8 cellular contexts compared by ENCODE assay signal in the genomic region with DNA sequence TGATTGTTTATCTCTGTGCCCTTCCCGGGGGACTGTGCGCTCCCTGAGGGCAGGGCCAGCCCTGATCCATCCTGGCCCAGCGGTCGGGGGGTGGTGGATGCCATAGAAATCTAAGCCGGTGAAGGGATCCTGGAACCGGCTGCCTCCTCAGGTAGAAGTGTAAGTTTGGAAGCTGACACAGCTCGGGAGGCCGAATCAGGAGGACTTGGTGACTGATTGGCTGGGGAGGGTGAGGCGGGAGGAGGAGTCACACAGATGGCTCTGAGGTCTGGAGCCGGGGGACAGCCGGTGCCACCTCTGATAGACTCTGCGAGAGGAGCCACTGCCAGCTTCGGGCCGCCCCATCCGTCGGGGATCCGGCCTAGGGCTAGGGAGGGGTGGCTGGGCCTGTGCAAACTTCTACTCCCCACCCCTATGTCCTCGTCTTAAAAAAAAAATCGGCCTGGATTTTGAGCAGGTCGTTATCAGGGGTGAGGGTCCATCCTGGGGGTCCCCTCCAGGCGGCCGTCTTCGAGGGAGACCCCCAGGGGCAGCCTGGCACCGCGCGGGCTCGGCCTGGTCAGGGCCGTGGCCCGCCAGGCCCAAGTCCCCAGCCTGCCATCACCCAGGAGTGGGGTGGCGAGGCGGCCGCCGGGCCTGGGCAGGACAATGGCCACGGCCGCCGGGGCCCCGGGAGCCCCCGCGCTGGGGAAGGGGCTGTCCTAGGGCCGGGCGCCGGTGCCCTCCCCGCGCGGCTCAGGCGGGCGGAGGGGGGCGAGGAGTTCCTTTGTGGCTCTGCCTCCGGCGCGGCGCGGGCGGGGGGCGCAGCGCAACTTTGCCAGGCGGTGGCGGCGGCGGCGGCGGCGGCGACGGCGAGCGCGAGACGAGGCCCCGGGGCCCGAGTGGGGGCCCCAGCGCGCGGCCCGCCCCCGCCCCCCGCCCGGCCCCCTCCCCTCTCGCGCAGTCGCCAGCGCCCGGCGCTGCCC. TPM values are rescaled to one million over a fixed set of nuclear protein-coding genes. Genes with fewer than 3 reads are reported as not detected.
DNase-seq lines count a peak whose midpoint lies in the region; ATAC-seq and TF ChIP-seq lines count a peak whose summit lies in the region.

No MANE protein-coding gene starts in this region.

- CTCF ChIA-PET in CD8-positive, alpha-beta T cell (lab: Charles Lee), result no interaction called here

- H3K27ac ChIP-seq in CD8-positive, alpha-beta T cell (ENCODE audit: low read depth, low read length), result no peak overlapping the region
- H3K27ac ChIP-seq in GM23248, result peak overlapping the region; percentile 62

- H3K4me1 Mint-ChIP-seq in CD8-positive, alpha-beta T cell (ENCODE audit: low read depth), result peaks cover 37% of the 10 kb centered on the region

- peak in 5 of 7 experiments; percentile 13 to 55 (median 36) for DNase-seq in CD8-positive, alpha-beta T cell
- peak; percentile 73 for DNase-seq in GM23248
- peak; percentile 97 for DNase-seq in NCI-H510A (lab: John Stamatoyannopoulos, UW)
- peak; percentile 72 for DNase-seq in activated CD8-positive, alpha-beta memory T cell treated with anti-CD3 and anti-CD28 coated beads for 24 hours
- peak; percentile 60 for DNase-seq in medulla oblongata (ENCODE audit: extremely low spot score)
- peak; percentile 8 to 47 (median 46) for DNase-seq in stimulated activated CD4-positive, alpha-beta T cell treated with anti-CD3 and anti-CD28 coated beads, TNF-alpha, amount 100 ng/mL, for 48 hours (ENCODE audit: low read depth in 3 of 3)
- no peak for DNase-seq in NCI-H226

- no peaks in the 10 kb centered on the region for H3K27me3 ChIP-seq in CD8-positive, alpha-beta T cell (ENCODE audit: insufficient read depth, low read length)
- peaks cover 4% of the 10 kb centered on the region; the same call in 1 of the 2 replicates for H3K27me3 ChIP-seq in GM23248 (replicated peaks; ENCODE audit: insufficient read depth)
- no peaks in the 10 kb centered on the region for H3K27me3 ChIP-seq in endocrine pancreas (ENCODE audit: control insufficient read depth, insufficient read depth, low read length)

- H4K20me1 ChIP-seq in GM23248 (ENCODE audit: insufficient read depth), result no peaks in the 10 kb centered on the region

- H3K4me3 ChIP-seq in CD8-positive, alpha-beta T cell (ENCODE audit: low read depth, low read length), result peak overlapping the region; percentile 46
- H3K4me3 ChIP-seq in GM23248 (peak overlapping the region; percentile 68), endocrine pancreas (ENCODE audit: control insufficient read depth, insufficient read depth, low read length) (no peak overlapping the region)

- H3K4me2 ChIP-seq in GM23248 (ENCODE audit: unreplicated experiment), result peak overlapping the region; percentile 53

- H3K79me2 ChIP-seq in GM23248 (ENCODE audit: insufficient read depth), result peaks cover 37% of the 10 kb centered on the region

- H3K36me3 Mint-ChIP-seq in CD8-positive, alpha-beta T cell, result peaks cover 8% of the 10 kb centered on the region

- POLR2A ChIA-PET in CD8-positive, alpha-beta T cell (lab: Charles Lee), result no interaction called here

- no peaks in the 10 kb centered on the region for H3K9me3 ChIP-seq in CD8-positive, alpha-beta T cell (ENCODE audit: low read length)
- H3K9me3 ChIP-seq in GM23248 (ENCODE audit: low read depth) (no peaks in the 10 kb centered on the region), endocrine pancreas (ENCODE audit: control insufficient read depth, low read length) (no peaks in the 10 kb centered on the region)

- intact Hi-C loops in CD8-positive, alpha-beta T cell (cut with DNase I, micrococcal nuclease), result loop anchor here (1.0 to 10.0 kb wide), 7 partner anchors 12 to 291 kb away; partner anchors contain the start of genes AK2 (in 1 of the 2) and RNF19B (in 1 of the 2)

- in situ Hi-C loops in GM23248 (cut with MboI), result no loop called here

- H3K27me3 Mint-ChIP-seq in CD8-positive, alpha-beta T cell (ENCODE audit: low read depth), result no peaks in the 10 kb centered on the region

- H3K9ac ChIP-seq in GM23248 (peak overlapping the region; percentile 85), endocrine pancreas (ENCODE audit: control insufficient read depth, insufficient read depth, low read length) (peak overlapping the region; percentile 65)

- H3K4me3 Mint-ChIP-seq in CD8-positive, alpha-beta T cell, result peak overlapping the region; percentile 68

- peak overlapping the region; percentile 84 for H2AFZ ChIP-seq in GM23248

- H3K4me1 ChIP-seq in CD8-positive, alpha-beta T cell (ENCODE audit: insufficient read depth, low read length), result peaks cover 32% of the 10 kb centered on the region
- peaks cover 8% of the 10 kb centered on the region for H3K4me1 ChIP-seq in GM23248 (ENCODE audit: insufficient read depth)
- H3K4me1 ChIP-seq in endocrine pancreas (ENCODE audit: control insufficient read depth, insufficient read depth, low read length), result no peaks in the 10 kb centered on the region

- peak; percentile 39 for ATAC-seq in CD8-positive, alpha-beta T cell

- peaks cover 10% of the 10 kb centered on the region; the same call in 1 of the 2 replicates for H3F3A ChIP-seq in GM23248 (ENCODE audit: insufficient read depth)

- H3K9me3 Mint-ChIP-seq in CD8-positive, alpha-beta T cell, result no peaks in the 10 kb centered on the region

- no peak for TF ChIP-seq CTCF in CD8-positive, alpha-beta T cell (IDR thresholded peaks at IDR 0.05)

- H3K9me2 ChIP-seq in GM23248 (ENCODE audit: insufficient read depth), result no peaks in the 10 kb centered on the region

- 14 to 18% methylated on average over 31 to 48 of the region's 84 CpGs for WGBS in GM23248 (ENCODE audit: low coverage in 1 of 2, low lambda C conversion rate in 2 of 2, missing lambda C conversion rate in 2 of 2), 2 experiments

- H3K27ac Mint-ChIP-seq in CD8-positive, alpha-beta T cell, result peak overlapping the region; percentile 22

- H3K36me3 ChIP-seq in CD8-positive, alpha-beta T cell (ENCODE audit: insufficient read depth, low read length), result no peaks in the 10 kb centered on the region
- H3K36me3 ChIP-seq in GM23248 (ENCODE audit: low read depth) (no peaks in the 10 kb centered on the region), endocrine pancreas (ENCODE audit: control insufficient read depth, insufficient read depth, low read length) (no peaks in the 10 kb centered on the region)

RNA-seq across cellular contexts. Expression of gene ZNF362, which starts 0.7 kb away (rescaled TPM):
- 10 to 100 TPM; 19.3 to 22.6 TPM for total RNA-seq in CD8-positive, alpha-beta T cell
- total RNA-seq in GM23248 (2014; rRNA removed; shearing (Covaris generic)), result 9.6 and 9.7 TPM in 2 replicates
- polyA plus RNA-seq in GM23248 (2016; fragmentation: Nextera tagmentation; extraction: Ambion mirVana), result 26.0 and 28.8 TPM in 2 replicates
